ENCODE assay signal across 27 cellular contexts in the genomic region with DNA sequence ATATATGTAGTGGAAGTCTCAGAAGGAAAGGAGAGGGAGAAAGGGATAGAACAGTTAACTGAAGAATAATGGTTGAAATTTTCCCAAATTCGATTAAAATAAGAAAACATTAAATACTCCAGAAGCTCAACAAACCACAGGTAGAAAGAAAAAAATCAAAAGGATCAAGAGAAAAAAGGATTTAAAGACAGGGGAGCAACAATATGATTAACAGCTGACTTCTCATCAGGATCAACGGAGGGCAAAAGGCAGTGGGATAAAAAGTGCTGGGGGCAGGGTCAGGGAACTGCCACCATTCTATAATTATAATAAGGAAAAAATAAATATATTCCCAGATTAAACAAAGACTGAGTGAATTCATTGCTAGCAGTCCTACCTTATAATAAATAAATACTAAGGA.
"Had no signal": no experiment of that assay in that cellular context is flagged by ENCODE, and none has a peak within 500 bp of the region (broad histone marks: within the 10 kb centered on the region; RNA-seq: fewer than 3 reads in every experiment).

No MANE protein-coding gene starts in this region.

- DNase-seq: stimulated activated CD4-positive, alpha-beta T cell treated with anti-CD3 and anti-CD28 coated beads, Interleukin-2, amount 100 ng/mL, for 48 hours; stimulated activated CD4-positive, alpha-beta T cell treated with anti-CD3 and anti-CD28 coated beads, Interleukin-4, amount 100 ng/mL, for 1 hour; stimulated activated CD4-positive, alpha-beta T cell treated with anti-CD3 and anti-CD28 coated beads, Interleukin-4, amount 100 ng/mL, for 24 hours; stimulated activated CD4-positive, alpha-beta T cell treated with anti-CD3 and anti-CD28 coated beads, Interleukin-4, amount 100 ng/mL, for 4 hours; stimulated activated CD8-positive, alpha-beta memory T cell treated with anti-CD3 and anti-CD28 coated beads, Interleukin-4, amount 100 ng/mL, for 48 hours; stimulated activated naive B cell treated with anti-CD40 and anti-IgM and Interleukin-4, amounts not matched to agents 10 μg/mL and 1 μg/mL and 100 μg/mL, for 72 hours; stimulated activated naive CD4-positive, alpha-beta T cell; stimulated activated naive CD4-positive, alpha-beta T cell treated with Interleukin-2 at 50 U/mL for 16 hours; stimulated activated naive CD8-positive, alpha-beta T cell treated with anti-CD3 and anti-CD28 coated beads, Interleukin-15, amount 100 ng/mL, for 72 hours; stimulated activated naive CD8-positive, alpha-beta T cell treated with anti-CD3 and anti-CD28 coated beads, Interleukin-15, Interleukin-2, amounts not matched to agents 100 U/mL and 50 U/mL, for 24 hours; stomach; substantia nigra; testis; thyroid gland; tibial artery; transverse colon; trophoblast cell; upper lobe of left lung; upper lobe of right lung; uterus had no signal

- ATAC-seq: stimulated activated effector memory CD8-positive, alpha-beta T cell treated with anti-CD3 and anti-CD28 coated beads, Interleukin-12 subunit alpha, Interleukin-12 subunit beta, amount 100 ng/mL, for 72 hours; stimulated activated memory B cell treated with anti-CD40 and anti-IgM and Interleukin-4, amounts not matched to agents 10 μg/mL and 1 μg/mL and 100 μg/mL, for 72 hours; stimulated activated naive B cell treated with anti-CD40 and anti-IgM and Interleukin-4, amounts not matched to agents 10 μg/mL and 1 μg/mL and 100 μg/mL, for 72 hours; stimulated activated naive CD8-positive, alpha-beta T cell treated with anti-CD3 and anti-CD28 coated beads, Interleukin-15, amount 100 ng/mL, for 72 hours; stimulated activated naive CD8-positive, alpha-beta T cell treated with anti-CD3 and anti-CD28 coated beads, Interleukin-15, Interleukin-2, amounts not matched to agents 100 U/mL and 50 U/mL, for 24 hours; upper lobe of right lung had no signal

- H3K36me3 ChIP-seq: stomach, suprapubic skin, thoracic aorta, thyroid gland, tibial artery, tibial nerve, transverse colon, upper lobe of left lung, upper lobe of right lung, uterus, vagina had no signal

- H3K4me3 ChIP-seq: stomach, suprapubic skin, testis, thoracic aorta, thyroid gland, tibial artery, tibial nerve, transverse colon, upper lobe of left lung, upper lobe of right lung, uterus, vagina had no signal

- H3K27me3 ChIP-seq: stomach, suprapubic skin, testis, thyroid gland, tibial artery, tibial nerve, transverse colon, upper lobe of left lung, upper lobe of right lung, uterus, vagina had no signal

- FAIRE-seq: urothelium cell line had no signal

- H3K9me3 ChIP-seq: stomach, suprapubic skin, testis, thoracic aorta, thyroid gland, tibial artery, transverse colon, upper lobe of left lung, upper lobe of right lung, uterus, vagina had no signal

- H3K27ac ChIP-seq: stomach, suprapubic skin, testis, thoracic aorta, thyroid gland, tibial artery, tibial nerve, transverse colon, upper lobe of left lung, upper lobe of right lung, uterus, vagina had no signal

- H3K4me1 ChIP-seq: stomach, suprapubic skin, testis, thyroid gland, tibial artery, tibial nerve, transverse colon, upper lobe of left lung, upper lobe of right lung, uterus, vagina had no signal
